Comparison of ENCODE assay signal across 25 cellular contexts in the genomic region with DNA sequence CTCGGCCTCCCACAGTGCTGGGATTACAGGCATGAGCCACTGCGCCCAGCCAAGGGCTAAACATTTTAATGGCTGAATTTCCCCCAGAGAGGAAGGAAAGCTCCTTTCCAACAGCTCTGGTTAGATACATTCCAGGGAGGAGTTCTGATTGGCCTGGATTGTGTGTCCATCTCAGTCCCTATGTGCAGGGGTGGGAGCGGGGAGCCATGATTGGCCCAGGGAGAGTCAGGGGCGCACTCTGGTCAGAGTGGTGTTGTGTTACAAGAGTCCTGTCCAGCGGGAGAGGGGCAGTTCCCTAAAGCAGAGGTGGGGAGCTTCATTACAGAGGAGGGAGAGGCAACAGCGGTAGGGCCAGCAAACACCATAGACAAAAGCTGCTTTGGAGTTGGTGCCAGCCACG.
DNase-seq lines count a peak whose midpoint lies in the region; TF ChIP-seq lines count a peak whose summit lies in the region.
"Had no signal": no experiment of that assay in that cellular context is flagged by ENCODE, and none has a peak within 500 bp of the region (broad histone marks: within the 10 kb centered on the region; RNA-seq: fewer than 3 reads in every experiment).

No MANE protein-coding gene starts in this region.

- peaks cover 0 to 5% (median 2%) of the 10 kb centered on the region in 3 donors for H3K27me3 Mint-ChIP-seq in immature natural killer cell (ENCODE audit: low read depth in 3 of 3)
- H3K27me3 Mint-ChIP-seq in type B pancreatic cell: peaks cover 5% of the 10 kb centered on the region
- H3K27me3 Mint-ChIP-seq: activated CD8-positive, alpha-beta T cell treated with anti-CD3 and anti-CD28 coated beads for 36 hours; activated T-helper 17 cell treated with anti-CD3 and anti-CD28 coated beads, Interleukin-2, amount 50 U/mL, for 72 hours had no signal

- peaks cover 53% of the 10 kb centered on the region for H3K4me1 ChIP-seq in HUES6 (ENCODE audit: control insufficient read depth, insufficient read depth, low read length)
- H3K4me1 ChIP-seq: breast epithelium, tibial nerve had no signal

- peaks cover 0 to 10% (median 4%) of the 10 kb centered on the region in 3 donors for H3K36me3 Mint-ChIP-seq in immature natural killer cell
- H3K36me3 Mint-ChIP-seq in type B pancreatic cell: no peaks in the 10 kb centered on the region

- peak overlapping the region; percentile 12; the same call in 1 of the 2 replicates for H3K27ac ChIP-seq in HUES6 (ENCODE audit: low read depth, low read length)
- H3K27ac ChIP-seq: breast epithelium, esophagus muscularis mucosa, foreskin keratinocyte, heart right ventricle, left ventricle myocardium inferior, tibial nerve had no signal

- peak overlapping the region; percentile 36 for H3K9ac ChIP-seq in HUES6 (ENCODE audit: low read length)

- no peaks in the 10 kb centered on the region for H3K9me3 Mint-ChIP-seq in immature natural killer cell
- H3K9me3 Mint-ChIP-seq in type B pancreatic cell: no peaks in the 10 kb centered on the region
- H3K9me3 Mint-ChIP-seq: activated CD8-positive, alpha-beta T cell treated with anti-CD3 and anti-CD28 coated beads for 36 hours; activated T-helper 17 cell treated with anti-CD3 and anti-CD28 coated beads, Interleukin-2, amount 50 U/mL, for 72 hours had no signal

- DNase-seq in ecto neural progenitor cell (ENCODE audit: low spot score): peak; percentile 91
- DNase-seq in immature natural killer cell: no peak
- no peak for DNase-seq in type B pancreatic cell (ENCODE audit: extremely low spot score, unreplicated experiment)
- DNase-seq in stimulated activated CD4-positive, alpha-beta T cell treated with anti-CD3 and anti-CD28 coated beads, Interleukin-12 subunit alpha, Interleukin-12 subunit beta, amount 100 ng/mL, for 4 hours: no peak
- no peak for DNase-seq in stimulated activated CD4-positive, alpha-beta T cell treated with anti-CD3 and anti-CD28 coated beads, Interleukin-1b, Interleukin-23, amount 100 ng/mL, for 48 hours
- DNase-seq in UCSD-AML1 (lab: John Stamatoyannopoulos, UW; ENCODE audit: unreplicated experiment): no peak
- DNase-seq: activated CD8-positive, alpha-beta T cell treated with anti-CD3 and anti-CD28 coated beads for 36 hours; activated naive CD4-positive, alpha-beta T cell treated with anti-CD3 and anti-CD28 coated beads, Interleukin-2, amount 50 U/mL, for 16 hours; C1 segment of cervical spinal cord; Calu3; DMS79 treated with DMSO at 0.1 percent for 48 hours; heart right ventricle; left ventricle myocardium inferior; NCI-H1092 treated with DMSO at 0.1 percent for 48 hours; NCI-H187; NCI-H2171 treated with DMSO at 0.1 percent for 48 hours; NCI-H524; NK-92 treated with Interleukin-12 subunit alpha and Interleukin-12 subunit beta, amount 100 ng/mL, for 24 hours; SHP77 treated with DMSO at 0.1 percent for 48 hours had no signal

- H3K4me1 Mint-ChIP-seq in immature natural killer cell: peaks cover 68 to 83% of the 10 kb centered on the region in 2 donors
- H3K4me1 Mint-ChIP-seq in type B pancreatic cell (ENCODE audit: unreplicated experiment): peaks cover 14% of the 10 kb centered on the region

- H3K27me3 ChIP-seq in HUES6 (ENCODE audit: control insufficient read depth, insufficient read depth, low read length): no peaks in the 10 kb centered on the region
- H3K27me3 ChIP-seq: breast epithelium, esophagus muscularis mucosa, foreskin keratinocyte, heart right ventricle, tibial nerve had no signal

- H3K27ac Mint-ChIP-seq in immature natural killer cell (peak overlapping the region in 4 of 6 donors; percentile 11 to 61 (median 40)), type B pancreatic cell (no peak overlapping the region)
- H3K27ac Mint-ChIP-seq: activated CD8-positive, alpha-beta T cell treated with anti-CD3 and anti-CD28 coated beads for 36 hours; activated T-helper 17 cell treated with anti-CD3 and anti-CD28 coated beads, Interleukin-2, amount 50 U/mL, for 72 hours had no signal

- H3K4me3 Mint-ChIP-seq in immature natural killer cell (no peak overlapping the region), type B pancreatic cell (peak overlapping the region; percentile 11)
- H3K4me3 Mint-ChIP-seq: activated CD8-positive, alpha-beta T cell treated with anti-CD3 and anti-CD28 coated beads for 36 hours; activated T-helper 17 cell treated with anti-CD3 and anti-CD28 coated beads, Interleukin-2, amount 50 U/mL, for 72 hours had no signal

- no peak overlapping the region; the same call in 1 of the 2 replicates for H3K4me3 ChIP-seq in HUES6 (ENCODE audit: low read depth, low read length)
- H3K4me3 ChIP-seq: breast epithelium, esophagus muscularis mucosa, heart right ventricle, left ventricle myocardium inferior, tibial nerve had no signal

- H3K36me3 ChIP-seq in HUES6 (ENCODE audit: control insufficient read depth, insufficient read depth, low read length): no peaks in the 10 kb centered on the region
- H3K36me3 ChIP-seq: breast epithelium, esophagus muscularis mucosa, heart right ventricle, left ventricle myocardium inferior, tibial nerve had no signal

- H3K9me3 ChIP-seq in HUES6 (ENCODE audit: control insufficient read depth, insufficient read depth, low read depth, low read length): no peaks in the 10 kb centered on the region
- H3K9me3 ChIP-seq: breast epithelium, esophagus muscularis mucosa, heart right ventricle, left ventricle myocardium inferior, tibial nerve had no signal

- no peak for TF ChIP-seq CTCF in type B pancreatic cell (conservative IDR thresholded peaks at IDR 0.05)
